ENCODE assay signal across 11 cellular contexts in the genomic region with DNA sequence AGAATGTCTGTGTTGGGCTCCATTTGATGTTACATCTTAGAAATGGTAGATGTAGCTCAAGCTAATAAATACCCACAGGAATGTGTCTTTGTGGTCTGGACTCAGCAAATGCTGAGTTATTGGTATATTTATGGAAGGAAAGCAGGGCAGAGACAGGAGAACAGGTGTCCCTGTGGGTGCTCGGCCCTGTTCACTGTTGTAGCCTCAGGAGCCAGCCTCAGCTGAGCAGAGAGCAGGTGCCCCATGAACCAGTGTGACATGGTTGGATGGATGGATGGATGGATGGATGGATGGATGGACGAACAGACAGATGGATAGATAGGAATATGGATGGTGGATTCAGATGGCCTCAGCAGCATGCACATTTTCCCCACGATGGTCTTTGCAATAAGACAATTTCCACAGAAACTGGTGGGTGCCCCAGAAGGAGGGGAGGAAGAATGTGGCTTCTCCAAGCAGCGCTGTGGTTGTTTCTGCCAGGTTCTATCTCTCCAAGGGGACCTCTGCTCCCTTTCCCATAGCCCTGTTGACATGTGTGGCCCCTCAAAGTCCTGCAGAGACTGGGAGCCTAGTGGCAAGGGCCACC. TPM values are rescaled to one million over a fixed set of nuclear protein-coding genes. Genes with fewer than 3 reads are reported as not detected.
DNase-seq lines count a peak whose midpoint lies in the region; ATAC-seq, FAIRE-seq and TF ChIP-seq lines count a peak whose summit lies in the region.
"Had no signal": no experiment of that assay in that cellular context is flagged by ENCODE, and none has a peak within 500 bp of the region (broad histone marks: within the 10 kb centered on the region; RNA-seq: fewer than 3 reads in every experiment).

No MANE protein-coding gene starts in this region.

- no peak overlapping the region for H3K4me3 Mint-ChIP-seq in CD8-positive, alpha-beta T cell

- no peaks in the 10 kb centered on the region for H3K9me3 Mint-ChIP-seq in CD8-positive, alpha-beta T cell

- CTCF ChIA-PET in CD8-positive, alpha-beta T cell (lab: Charles Lee): interaction anchor here (0.9 to 12.7 kb wide), 12 partner anchors 10 to 226 kb away, joined by 3 to 425 read pairs (median 11); a partner anchor contains a TSS
- CTCF ChIA-PET in Panc1 (lab: Charles Lee): interaction anchor here (0.6 to 1.7 kb wide), 3 partner anchors 76 to 290 kb away, joined by 3 to 11 read pairs (median 3); no protein-coding TSS in a partner anchor

- no peak overlapping the region for H3K9ac ChIP-seq in rectal smooth muscle tissue (ENCODE audit: low read length)

- intact Hi-C loops in CD8-positive, alpha-beta T cell (cut with DNase I, micrococcal nuclease): loop anchor here in 1 of 2 experiments (5.0 to 10.0 kb wide), 4 partner anchors 41 to 864 kb away; a partner anchor contains a TSS
- intact Hi-C loops in Panc1 (cut with micrococcal nuclease; ENCODE audit: unreplicated experiment): loop anchor here (10.0 kb wide), 1 partner anchor 434 kb away; a partner anchor contains a TSS
- intact Hi-C loops in esophagus squamous epithelium (cut with DNase I): loop anchor here (10.0 kb wide), 1 partner anchor 244 kb away; a partner anchor contains a TSS

- no peak for TF ChIP-seq CTCF in CD8-positive, alpha-beta T cell (IDR thresholded peaks at IDR 0.05)
- no peak for TF ChIP-seq CTCF in Panc1 (IDR thresholded peaks at IDR 0.05)
- TF ChIP-seq CTCF in esophagus squamous epithelium (IDR thresholded peaks at IDR 0.05): no peak

- H3K36me3 Mint-ChIP-seq in CD8-positive, alpha-beta T cell: peaks cover 2% of the 10 kb centered on the region

- no peaks in the 10 kb centered on the region for H3K27me3 ChIP-seq in CD8-positive, alpha-beta T cell (ENCODE audit: insufficient read depth, low read length)
- H3K27me3 ChIP-seq in Panc1 (ENCODE audit: control insufficient read depth, insufficient read depth, low read length): no peaks in the 10 kb centered on the region
- no peaks in the 10 kb centered on the region for H3K27me3 ChIP-seq in esophagus squamous epithelium
- H3K27me3 ChIP-seq in rectal smooth muscle tissue (ENCODE audit: control insufficient read depth, insufficient read depth, low read length): no peaks in the 10 kb centered on the region

- peak overlapping the region; percentile 33 for H3K27ac Mint-ChIP-seq in CD8-positive, alpha-beta T cell

- peaks cover 53% of the 10 kb centered on the region for H3K4me1 Mint-ChIP-seq in CD8-positive, alpha-beta T cell (ENCODE audit: low read depth)

- no peaks in the 10 kb centered on the region for H3K9me3 ChIP-seq in CD8-positive, alpha-beta T cell (ENCODE audit: low read length)
- no peaks in the 10 kb centered on the region for H3K9me3 ChIP-seq in Panc1 (ENCODE audit: control insufficient read depth, insufficient read depth, low read depth, low read length)
- H3K9me3 ChIP-seq in esophagus squamous epithelium: no peaks in the 10 kb centered on the region

- in situ Hi-C loops in Panc1 (cut with HindIII; ENCODE audit: low pct_unique_long_range_greater_than_20kb, low sequenced_read_pairs): loop anchor here (25.0 kb wide), 1 partner anchor 111 kb away; no protein-coding TSS in a partner anchor

- no peak for TF ChIP-seq POLR2A in esophagus squamous epithelium (IDR thresholded peaks at IDR 0.05)

- ATAC-seq in CD8-positive, alpha-beta T cell: no peak
- ATAC-seq in Panc1 (no peak), esophagus mucosa (no peak)
- ATAC-seq: right cardiac atrium had no signal

- no peak for FAIRE-seq in GM19239 (lab: Jason Lieb, UNC)

- no peak overlapping the region for H3K4me3 ChIP-seq in CD8-positive, alpha-beta T cell (ENCODE audit: low read depth, low read length)
- H3K4me3 ChIP-seq in Panc1 (ENCODE audit: low read depth in 2 of 2, low read length in 2 of 2): no peak overlapping the region
- no peak overlapping the region for H3K4me3 ChIP-seq in esophagus squamous epithelium
- H3K4me3 ChIP-seq in rectal smooth muscle tissue (ENCODE audit: low read length): no peak overlapping the region

- no peak for DNase-seq in CD8-positive, alpha-beta T cell
- no peak for DNase-seq in Panc1 (ENCODE audit: low read depth, low spot score)
- no peak for DNase-seq in esophagus squamous epithelium (lab: John Stamatoyannopoulos, UW)
- DNase-seq in GM19238 (ENCODE audit: insufficient read length, low spot score): no peak
- no peak for DNase-seq in superior temporal gyrus (ENCODE audit: extremely low spot score)
- DNase-seq in GM19239 (ENCODE audit: insufficient read length, low spot score): no peak

- no peak overlapping the region for H3K27ac ChIP-seq in CD8-positive, alpha-beta T cell (ENCODE audit: low read depth, low read length)
- H3K27ac ChIP-seq in Panc1 (ENCODE audit: low read length) (peak overlapping the region; percentile 84), esophagus squamous epithelium (peak overlapping the region; percentile 90 to 99 (median 96)), rectal smooth muscle tissue (ENCODE audit: low read depth, low read length) (peak overlapping the region; percentile 97)

- no peaks in the 10 kb centered on the region for H3K27me3 Mint-ChIP-seq in CD8-positive, alpha-beta T cell (ENCODE audit: low read depth)

- POLR2A ChIA-PET in CD8-positive, alpha-beta T cell (lab: Charles Lee): interaction anchor here (0.9 to 5.3 kb wide), 8 partner anchors 9 to 195 kb away, joined by 3 to 47 read pairs (median 4); a partner anchor contains a TSS
- POLR2A ChIA-PET in Panc1 (lab: Charles Lee): no interaction called here

- no TSS peak for BruUV-seq in Panc1 (replicated peaks; lab: Mats Ljungman, UMichigan)

- H3K4me1 ChIP-seq in CD8-positive, alpha-beta T cell (ENCODE audit: insufficient read depth, low read length): peaks cover 51% of the 10 kb centered on the region
- peaks cover 26% of the 10 kb centered on the region for H3K4me1 ChIP-seq in Panc1 (ENCODE audit: control insufficient read depth, insufficient read depth, low read length)
- H3K4me1 ChIP-seq in esophagus squamous epithelium: peaks cover 29 to 71% (median 36%) of the 10 kb centered on the region in 3 donors
- peaks cover 18% of the 10 kb centered on the region for H3K4me1 ChIP-seq in rectal smooth muscle tissue (ENCODE audit: control insufficient read depth, insufficient read depth, low read length)

- WGBS in esophagus squamous epithelium, 2 donors: 78 to 80% methylated on average over 4 of the region's 4 CpGs

- H3K36me3 ChIP-seq in CD8-positive, alpha-beta T cell (ENCODE audit: insufficient read depth, low read length): no peaks in the 10 kb centered on the region
- peaks cover 2% of the 10 kb centered on the region; the same call in 1 of the 2 replicates for H3K36me3 ChIP-seq in Panc1 (ENCODE audit: control insufficient read depth, insufficient read depth, low read length)
- no peaks in the 10 kb centered on the region for H3K36me3 ChIP-seq in esophagus squamous epithelium
- H3K36me3 ChIP-seq in rectal smooth muscle tissue (ENCODE audit: control insufficient read depth, insufficient read depth, low read length): no peaks in the 10 kb centered on the region

RNA-seq across cellular contexts. Expression of a gene that starts 8.2 kb away (rescaled TPM):
- total RNA-seq in CD8-positive, alpha-beta T cell: 1,000 to 10,000 TPM; 1,214 to 1,250 TPM
- 48.9 TPM for total RNA-seq in Panc1 (2021; ENCODE audit: unreplicated experiment)
- 46.4 TPM for polyA plus RNA-seq in Panc1 (2012; ENCODE audit: insufficient read length)
- total RNA-seq in esophagus squamous epithelium: 10 to 100 TPM in 2 of 4 donors, 1 to 10 TPM in 2; 8.3 to 52.9 (median 13.1) TPM
- 9.1 TPM for total RNA-seq in esophagus mucosa

RNA-seq across cellular contexts. Expression of a gene that starts 44.5 kb away (rescaled TPM):
- total RNA-seq in CD8-positive, alpha-beta T cell: not detected
- total RNA-seq in Panc1 (2021; ENCODE audit: unreplicated experiment): not detected
- polyA plus RNA-seq in Panc1 (2012; ENCODE audit: insufficient read length): not detected
- total RNA-seq in esophagus squamous epithelium: not detected
- total RNA-seq in esophagus mucosa: not detected
- total RNA-seq: glomerular endothelial cell, right cardiac atrium, subcutaneous adipose tissue had no signal
- polyA plus RNA-seq: right cardiac atrium had no signal

RNA-seq across cellular contexts. Expression of a gene that starts 58.0 kb away (rescaled TPM):
- total RNA-seq in CD8-positive, alpha-beta T cell: 1 to 10 TPM; 8.0 to 8.7 TPM
- total RNA-seq in Panc1 (2021; ENCODE audit: unreplicated experiment) (77.6 TPM), esophagus squamous epithelium (10 to 100 TPM; 13.6 to 25.2 (median 20.4) TPM), esophagus mucosa (23.1 TPM)
- 55.3 TPM for polyA plus RNA-seq in Panc1 (2012; ENCODE audit: insufficient read length)

Comparison
In these comparisons a context has a peak if more than half of its experiments do, and no peak if none do; other contexts are left out.
1. RNA of a gene that starts 8.2 kb away (total RNA-seq): 1,214 to 1,250 TPM in CD8-positive, alpha-beta T cell; 48.9 TPM in Panc1 (single experiment), 8.3 to 52.9 TPM in esophagus squamous epithelium and 9.1 TPM in esophagus mucosa (single experiment); every median in the first group is over 10 times any median in the second.